In genomic region chr16:87895641-87896141, GRCh38 we compare ENCODE assay signal across 8 cellular contexts. TPM values are rescaled to one million over a fixed set of nuclear protein-coding genes. Genes with fewer than 3 reads are reported as not detected.
A peak's percentile ranks its signal among the peaks of the same experiment; 100 is the strongest.
DNase-seq lines count a peak whose midpoint lies in the region; ATAC-seq lines count a peak whose summit lies in the region.

No MANE protein-coding gene starts in this region.

- CTCF ChIA-PET in CD8-positive, alpha-beta memory T cell (lab: Charles Lee), result interaction anchor here (0.7 to 4.0 kb wide), 6 partner anchors 10 to 117 kb away, joined by 3 to 21 read pairs (median 6); no protein-coding TSS in a partner anchor

- no peak overlapping the region for H3K4me3 ChIP-seq in CD8-positive, alpha-beta memory T cell (ENCODE audit: low read length)
- H3K4me3 ChIP-seq in adipocyte (ENCODE audit: low read length) (no peak overlapping the region), skeletal muscle cell (ENCODE audit: low read depth, low read length) (no peak overlapping the region)

- H3K9me3 Mint-ChIP-seq in CD8-positive, alpha-beta memory T cell, result no peaks in the 10 kb centered on the region
- no peaks in the 10 kb centered on the region for H3K9me3 Mint-ChIP-seq in T-helper 1 cell treated with Interleukin-12 subunit alpha and Interleukin-12 subunit beta and Interleukin-4 antibody, amounts not matched to agents 30 μg/mL and 1 μg/mL, for 36 hours

- H3K4me3 Mint-ChIP-seq in CD8-positive, alpha-beta memory T cell, result peak overlapping the region; percentile 54 to 80 (median 65)
- peak overlapping the region; percentile 76 for H3K4me3 Mint-ChIP-seq in T-helper 1 cell treated with Interleukin-12 subunit alpha and Interleukin-12 subunit beta and Interleukin-4 antibody, amounts not matched to agents 30 μg/mL and 1 μg/mL, for 36 hours

- peaks cover 31 to 41% (median 33%) of the 10 kb centered on the region in 3 donors for H3K4me1 Mint-ChIP-seq in CD8-positive, alpha-beta memory T cell
- H3K4me1 Mint-ChIP-seq in T-helper 1 cell treated with Interleukin-12 subunit alpha and Interleukin-12 subunit beta and Interleukin-4 antibody, amounts not matched to agents 30 μg/mL and 1 μg/mL, for 36 hours (ENCODE audit: low read depth), result peaks cover 43% of the 10 kb centered on the region

- no peaks in the 10 kb centered on the region for H3K27me3 Mint-ChIP-seq in CD8-positive, alpha-beta memory T cell
- H3K27me3 Mint-ChIP-seq in T-helper 1 cell treated with Interleukin-12 subunit alpha and Interleukin-12 subunit beta and Interleukin-4 antibody, amounts not matched to agents 30 μg/mL and 1 μg/mL, for 36 hours (ENCODE audit: low read depth), result no peaks in the 10 kb centered on the region

- no peak overlapping the region for H3K27ac ChIP-seq in CD8-positive, alpha-beta memory T cell (ENCODE audit: low read depth, low read length)

- H3K27me3 ChIP-seq in CD8-positive, alpha-beta memory T cell (ENCODE audit: insufficient read depth, low read length, poor library complexity, severe bottlenecking), result no peaks in the 10 kb centered on the region
- peaks cover 7% of the 10 kb centered on the region for H3K27me3 ChIP-seq in adipocyte (replicated peaks; ENCODE audit: control insufficient read depth, insufficient read depth, low read length)

- peak overlapping the region; percentile 48 to 98 (median 92) for H3K27ac Mint-ChIP-seq in CD8-positive, alpha-beta memory T cell
- H3K27ac Mint-ChIP-seq in T-helper 1 cell treated with Interleukin-12 subunit alpha and Interleukin-12 subunit beta and Interleukin-4 antibody, amounts not matched to agents 30 μg/mL and 1 μg/mL, for 36 hours, result peak overlapping the region; percentile 99

- DNase-seq in CD8-positive, alpha-beta memory T cell, result peak; percentile 9 to 89 (median 39)
- DNase-seq in adipocyte (ENCODE audit: low read depth) (peak; percentile 39), skeletal muscle cell (ENCODE audit: low read depth) (peak; percentile 48), iPS-NIHi7 (ENCODE audit: extremely low spot score) (no peak), NCI-H1417 treated with DMSO at 0.1 percent for 48 hours (lab: John Stamatoyannopoulos, UW) (no peak), DMS153 (lab: John Stamatoyannopoulos, UW) (no peak)

- peaks cover 34% of the 10 kb centered on the region for H3K4me1 ChIP-seq in CD8-positive, alpha-beta memory T cell (ENCODE audit: insufficient read depth, low read length)
- peaks cover 16% of the 10 kb centered on the region for H3K4me1 ChIP-seq in adipocyte (ENCODE audit: control insufficient read depth, insufficient read depth, low read length)

- no peaks in the 10 kb centered on the region for H3K36me3 Mint-ChIP-seq in CD8-positive, alpha-beta memory T cell
- H3K36me3 Mint-ChIP-seq in T-helper 1 cell treated with Interleukin-12 subunit alpha and Interleukin-12 subunit beta and Interleukin-4 antibody, amounts not matched to agents 30 μg/mL and 1 μg/mL, for 36 hours (ENCODE audit: low read depth), result no peaks in the 10 kb centered on the region

- H3K36me3 ChIP-seq in CD8-positive, alpha-beta memory T cell (ENCODE audit: insufficient read depth, low read length), result no peaks in the 10 kb centered on the region
- H3K36me3 ChIP-seq in adipocyte (ENCODE audit: control insufficient read depth, insufficient read depth, low read length, severe bottlenecking), result no peaks in the 10 kb centered on the region

- peak; percentile 64 for ATAC-seq in HG02623 (IDR thresholded peaks at IDR 0.05; ENCODE audit: unreplicated experiment)

- POLR2A ChIA-PET in CD8-positive, alpha-beta memory T cell (lab: Charles Lee), result interaction anchor here (0.6 to 1.2 kb wide), 3 partner anchors 26 to 512 kb away, joined by 3 to 5 read pairs (median 3); partner anchors contain the start of genes FBXO31, KLHDC4 and SLC7A5

- no peaks in the 10 kb centered on the region for H3K9me3 ChIP-seq in CD8-positive, alpha-beta memory T cell (ENCODE audit: low read length)
- H3K9me3 ChIP-seq in adipocyte (ENCODE audit: control insufficient read depth, low read length), result no peaks in the 10 kb centered on the region

- no peak overlapping the region for H3K9ac ChIP-seq in adipocyte (ENCODE audit: low read length)

RNA-seq across cellular contexts. Expression of gene SLC7A5, which starts 26.4 kb away (rescaled TPM):
- total RNA-seq in CD8-positive, alpha-beta memory T cell, result 100 to 1,000 TPM; 366 to 383 TPM
- polyA plus RNA-seq in CD8-positive, alpha-beta memory T cell, result 20.7 TPM

RNA-seq across cellular contexts. Expression of gene CA5A, which starts 40.6 kb away (rescaled TPM):
- total RNA-seq in CD8-positive, alpha-beta memory T cell, result not detected
- not detected for polyA plus RNA-seq in CD8-positive, alpha-beta memory T cell

RNA-seq across cellular contexts. Expression of gene BANP, which starts 55.5 kb away (rescaled TPM):
- total RNA-seq in CD8-positive, alpha-beta memory T cell, result 10 to 100 TPM; 29.5 to 32.5 TPM
- polyA plus RNA-seq in CD8-positive, alpha-beta memory T cell, result 28.5 TPM

Comparison
In these comparisons a context has a peak if more than half of its experiments do, and no peak if none do; other contexts are left out.
1. DNase-seq: peak in CD8-positive, alpha-beta memory T cell (5 of 5), adipocyte (single experiment) and skeletal muscle cell (single experiment); none in iPS-NIHi7 (single experiment), NCI-H1417 treated with DMSO at 0.1 percent for 48 hours (single experiment) and DMS153 (single experiment).